Comparison of ENCODE assay signal across 15 cellular contexts in the genomic region with DNA sequence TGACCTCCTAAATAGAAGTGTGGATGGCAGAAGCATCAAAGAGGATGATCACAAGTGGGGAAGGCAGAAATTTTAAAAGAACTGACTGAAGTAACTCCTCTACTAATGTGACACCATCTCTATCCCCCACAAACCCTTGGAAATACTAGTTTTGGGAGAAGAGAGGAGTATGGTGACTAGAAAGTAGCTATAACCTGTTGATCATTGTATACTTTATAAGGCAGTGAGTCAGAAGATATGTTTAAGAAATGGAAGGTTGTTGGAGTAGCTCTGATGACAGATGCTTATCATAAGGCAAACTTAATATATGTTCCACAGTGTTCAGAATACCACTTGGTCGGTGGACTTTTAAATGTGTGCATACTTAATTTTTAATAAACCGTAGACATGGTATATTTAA.
"Had no signal": no experiment of that assay in that cellular context is flagged by ENCODE, and none has a peak within 500 bp of the region (broad histone marks: within the 10 kb centered on the region; RNA-seq: fewer than 3 reads in every experiment).

No MANE protein-coding gene starts in this region.

- H3K4me3 Mint-ChIP-seq: T-helper 1 cell treated with Interleukin-12 subunit alpha and Interleukin-12 subunit beta and Interleukin-4 antibody, amounts not matched to agents 30 μg/mL and 1 μg/mL, for 36 hours had no signal

- DNase-seq: activated effector memory CD4-positive, alpha-beta T cell treated with Interleukin-2 at 50 U/mL for 16 hours; activated T-cell treated with anti-CD3 and anti-CD28 coated beads, Interleukin-2, amount 50 U/mL, for 1 hour; glutamatergic neuron; left colon; retina; stimulated activated CD4-positive, alpha-beta T cell treated with anti-CD3 and anti-CD28 coated beads, Interleukin-15, amount 100 ng/mL, for 24 hours; stimulated activated CD4-positive, alpha-beta T cell treated with anti-CD3 and anti-CD28 coated beads, Interleukin-4, amount 100 ng/mL, for 24 hours; stomach had no signal

- H3K27me3 ChIP-seq: ascending aorta, esophagus muscularis mucosa, stomach had no signal

- H3K27ac ChIP-seq: ascending aorta, esophagus muscularis mucosa, stomach, thoracic aorta had no signal

- H3K36me3 ChIP-seq: ascending aorta, esophagus muscularis mucosa, stomach, thoracic aorta had no signal

- H3K4me3 ChIP-seq: ascending aorta, esophagus muscularis mucosa, stomach, thoracic aorta had no signal

- H3K4me1 ChIP-seq: ascending aorta had no signal

- FAIRE-seq: bronchial epithelial cell, TTC549 had no signal

- ATAC-seq: activated CD4-positive, CD25-positive, alpha-beta regulatory T cell treated with anti-CD3 and anti-CD28 coated beads, Interleukin-2, amount 50 U/mL, for 24 hours; left colon had no signal

- H3K27ac Mint-ChIP-seq: T-helper 1 cell treated with Interleukin-12 subunit alpha and Interleukin-12 subunit beta and Interleukin-4 antibody, amounts not matched to agents 30 μg/mL and 1 μg/mL, for 36 hours had no signal

- H3K9me3 Mint-ChIP-seq: T-helper 1 cell treated with Interleukin-12 subunit alpha and Interleukin-12 subunit beta and Interleukin-4 antibody, amounts not matched to agents 30 μg/mL and 1 μg/mL, for 36 hours had no signal
